Comparison of ENCODE assay signal across 21 cellular contexts in the genomic region with DNA sequence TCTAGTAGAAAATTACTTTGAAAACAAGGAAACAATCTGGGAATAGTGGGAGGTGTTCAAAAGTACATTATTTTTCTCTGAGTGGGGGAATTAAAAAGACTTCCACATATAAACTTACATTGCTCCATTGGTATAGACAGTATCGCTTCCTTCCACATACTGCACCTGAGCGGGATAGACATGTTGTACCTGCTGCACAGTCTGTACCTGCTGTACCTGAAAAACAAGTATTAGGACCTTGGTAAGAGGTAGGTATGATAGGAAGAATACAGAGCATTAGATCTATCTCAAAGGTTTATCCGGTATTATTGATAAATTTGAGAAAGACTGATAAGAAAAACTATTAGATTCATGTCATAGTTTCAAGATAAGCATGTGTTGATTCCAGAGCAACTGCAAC.
DNase-seq lines count a peak whose midpoint lies in the region; ATAC-seq, FAIRE-seq and TF ChIP-seq lines count a peak whose summit lies in the region.
"Had no signal": no experiment of that assay in that cellular context is flagged by ENCODE, and none has a peak within 500 bp of the region (broad histone marks: within the 10 kb centered on the region; RNA-seq: fewer than 3 reads in every experiment).

No MANE protein-coding gene starts in this region.

- no peak overlapping the region for H3K4me3 Mint-ChIP-seq in type B pancreatic cell
- H3K4me3 Mint-ChIP-seq: B cell; CD4-positive, CD25-positive, alpha-beta regulatory T cell; CD8-positive, alpha-beta T cell; HFFc6 had no signal

- H3K4me2 ChIP-seq in GM12878 (ENCODE audit: control insufficient read depth, insufficient read depth): no peak overlapping the region
- H3K4me2 ChIP-seq: BLaER1 had no signal

- H3K9me3 ChIP-seq in GM12878 (replicated peaks; ENCODE audit: control insufficient read depth, insufficient read depth, low read length): no peaks in the 10 kb centered on the region; the same call in 2 of the 3 replicates
- H3K9me3 ChIP-seq: BLaER1, Caco-2, HAP-1 had no signal

- H3K27ac Mint-ChIP-seq in type B pancreatic cell: peak overlapping the region; percentile 49
- H3K27ac Mint-ChIP-seq: B cell; CD8-positive, alpha-beta T cell; HFFc6 had no signal

- no peak for TF ChIP-seq EP300 in GM12878 (IDR thresholded peaks at IDR 0.05; ENCODE audit: borderline replicate concordance in 1 of 2, control insufficient read depth in 1 of 2, low read depth in 2 of 2, low read length in 2 of 2)

- peaks cover 9% of the 10 kb centered on the region for H3K4me1 Mint-ChIP-seq in type B pancreatic cell (ENCODE audit: unreplicated experiment)
- H3K4me1 Mint-ChIP-seq: B cell had no signal

- RAD21 ChIA-PET in GM12878 (lab: Charles Lee; ENCODE audit: unreplicated experiment): interaction anchor here (1.6 kb wide), 1 partner anchor 95 kb away, joined by 7 read pairs; no protein-coding TSS in a partner anchor

- TF ChIP-seq CTCF in D721Med (IDR thresholded peaks at IDR 0.05; ENCODE audit: insufficient read depth, missing control alignments) (no peak), GM12878 (IDR thresholded peaks at IDR 0.05 in 2 of 3, conservative IDR thresholded peaks at IDR 0.05 in 1 of 3; ENCODE audit: control insufficient read depth in 2 of 3, extremely low read depth in 1 of 3, insufficient read depth in 1 of 3, low read depth in 3 of 3, low read length in 3 of 3) (no peak), type B pancreatic cell (conservative IDR thresholded peaks at IDR 0.05) (no peak), GM13976 (IDR thresholded peaks at IDR 0.05; ENCODE audit: borderline replicate concordance, control extremely low read depth, extremely low read depth, insufficient read depth, missing control alignments) (no peak)

- no peaks in the 10 kb centered on the region; the same call in 1 of the 2 replicates for H3K79me2 ChIP-seq in GM12878 (ENCODE audit: control insufficient read depth, insufficient read depth, low read length)

- POLR2A ChIA-PET in GM12878 (lab: Charles Lee): no interaction called here

- H3K27ac ChIP-seq in GM12878 (ENCODE audit: control insufficient read depth, insufficient read depth): no peak overlapping the region
- H3K27ac ChIP-seq: 22Rv1, BLaER1, C4-2B had no signal

- H3K4me3 ChIP-seq in GM12878: no peak overlapping the region
- H3K4me3 ChIP-seq: BLaER1, HAP-1 had no signal

- CTCF ChIA-PET in GM12878 (lab: Yijun Ruan, JAX): interaction anchor here (1.2 kb wide), 1 partner anchor 15 kb away, joined by 6 read pairs; no protein-coding TSS in a partner anchor

- no peak overlapping the region for H3K9ac ChIP-seq in GM12878 (ENCODE audit: control insufficient read depth, insufficient read depth, low read length)
- H3K9ac ChIP-seq: BLaER1 had no signal

- peaks cover 9% of the 10 kb centered on the region for H3K36me3 Mint-ChIP-seq in type B pancreatic cell

- 96% methylated on average over 3 of the region's 3 CpGs for WGBS in GM12878 (ENCODE audit: insufficient coverage, insufficient replicate concordance, low lambda C conversion rate, missing lambda C conversion rate)

- BruUV-seq in GM12878 (replicated peaks; lab: Mats Ljungman, UMichigan): no TSS peak

- no peaks in the 10 kb centered on the region for H3K36me3 ChIP-seq in GM12878 (ENCODE audit: control insufficient read depth in 2 of 2, insufficient read depth in 2 of 2, low read length in 1 of 2)
- H3K36me3 ChIP-seq: BLaER1, HAP-1 had no signal

- ATAC-seq in GM12878 (no peak), esophagus mucosa (peak; percentile 97)
- ATAC-seq: CD8-positive, alpha-beta T cell had no signal

- no peaks in the 10 kb centered on the region for H3K4me1 ChIP-seq in GM12878 (ENCODE audit: control insufficient read depth, insufficient read depth, low read length)
- H3K4me1 ChIP-seq: BLaER1, Caco-2 had no signal

- TF ChIP-seq RAD21 in GM12878 (IDR thresholded peaks at IDR 0.05; ENCODE audit: insufficient read depth, low read depth, low read length): no peak

- in situ Hi-C loops in GM12878 (cut with MboI): no loop called here
- in situ Hi-C loops in GM13976 (cut with MboI; ENCODE audit: low sequenced_read_pairs, unreplicated experiment): no loop called here

- H4K20me1 ChIP-seq in GM12878 (ENCODE audit: control insufficient read depth, insufficient read depth): no peaks in the 10 kb centered on the region
- H4K20me1 ChIP-seq: BLaER1 had no signal

- no peak for DNase-seq in D721Med (ENCODE audit: insufficient read length, low spot score)
- DNase-seq in GM12878 (ENCODE audit: low read depth, low spot score): no peak
- no peak for DNase-seq in type B pancreatic cell (ENCODE audit: extremely low spot score, unreplicated experiment)
- no peak for DNase-seq in GM13976 (ENCODE audit: low spot score)
- no peak for DNase-seq in HuH-7.5 (ENCODE audit: low spot score)
- DNase-seq in stimulated activated CD4-positive, alpha-beta T cell treated with anti-CD3 and anti-CD28 coated beads, Interleukin-1b, Interleukin-23, amount 100 ng/mL, for 48 hours: no peak
- DNase-seq: Caco-2; CD4-positive, CD25-positive, alpha-beta regulatory T cell; CD8-positive, alpha-beta T cell; DND-41; GOT3; HFFc6 had no signal

- intact Hi-C loops in GM12878 (cut with micrococcal nuclease; ENCODE audit: unreplicated experiment): no loop called here

- SMC1A ChIA-PET in GM12878 (lab: Charles Lee; ENCODE audit: uncharacterized antibody, unreplicated experiment): interaction anchor here (0.6 to 1.6 kb wide), 5 partner anchors 10 to 94 kb away, joined by 3 to 5 read pairs (median 3); no protein-coding TSS in a partner anchor

- FAIRE-seq in D721Med (lab: Jason Lieb, UNC) (peak; percentile 58), GM12878 (lab: Jason Lieb, UNC) (peak; percentile 41)
- FAIRE-seq: A204.1, GM18507, H54 had no signal

- no peak for TF ChIP-seq POLR2A in GM12878 (IDR thresholded peaks at IDR 0.05; ENCODE audit: low read depth, low read length)

- H3K27me3 Mint-ChIP-seq in type B pancreatic cell: no peaks in the 10 kb centered on the region
- H3K27me3 Mint-ChIP-seq: B cell; CD4-positive, CD25-positive, alpha-beta regulatory T cell had no signal

- peaks cover 11% of the 10 kb centered on the region for H3K9me3 Mint-ChIP-seq in type B pancreatic cell
- H3K9me3 Mint-ChIP-seq: HFFc6 had no signal

- H3K27me3 ChIP-seq in GM12878 (replicated peaks in 1 of 2; ENCODE audit: control insufficient read depth in 2 of 2, insufficient read depth in 2 of 2, low read length in 1 of 2): no peaks in the 10 kb centered on the region
- H3K27me3 ChIP-seq: BLaER1 had no signal

- H2AFZ ChIP-seq in GM12878 (ENCODE audit: control insufficient read depth, low read depth, low read length): no peak overlapping the region

TF ChIP-seq in GM12878, 131 proteins besides CTCF, POLR2A, EP300 and RAD21:
- TF ChIP-seq BCL3 (IDR thresholded peaks at IDR 0.05; ENCODE audit: borderline replicate concordance, insufficient read depth, low read depth, low read length, poor library complexity, severe bottlenecking) (no peak), KDM1A (IDR thresholded peaks at IDR 0.05; ENCODE audit: borderline replicate concordance) (no peak), TAF1 (IDR thresholded peaks at IDR 0.05; ENCODE audit: borderline replicate concordance, low read depth, low read length) (no peak), JUNB (IDR thresholded peaks at IDR 0.05) (no peak), GATAD2B (conservative IDR thresholded peaks at IDR 0.05; ENCODE audit: low read depth) (no peak), FOS (IDR thresholded peaks at IDR 0.05; ENCODE audit: borderline replicate concordance, extremely low read depth, insufficient read length) (no peak), BMI1 (IDR thresholded peaks at IDR 0.05; ENCODE audit: borderline replicate concordance) (no peak), RUNX3 (IDR thresholded peaks at IDR 0.05; ENCODE audit: low read length) (no peak), STAT1 (conservative IDR thresholded peaks at IDR 0.05) (no peak), IKZF2 (IDR thresholded peaks at IDR 0.05) (no peak), YY1 (IDR thresholded peaks at IDR 0.05; ENCODE audit: low read depth, low read length) (no peak), CBFB (IDR thresholded peaks at IDR 0.05; ENCODE audit: low read depth) (no peak), SIN3A (IDR thresholded peaks at IDR 0.05; ENCODE audit: low read depth, low read length) (no peak), ZNF207 (IDR thresholded peaks at IDR 0.05; ENCODE audit: borderline replicate concordance) (no peak), E2F8 (IDR thresholded peaks at IDR 0.05; ENCODE audit: low read depth, partially characterized antibody) (no peak), TARDBP (IDR thresholded peaks at IDR 0.05; ENCODE audit: borderline replicate concordance) (no peak), SMARCA5 (IDR thresholded peaks at IDR 0.05) (no peak), CREB1 (IDR thresholded peaks at IDR 0.05; ENCODE audit: low read depth) (no peak)
